20 cellular contexts compared by ENCODE assay signal in the genomic region with DNA sequence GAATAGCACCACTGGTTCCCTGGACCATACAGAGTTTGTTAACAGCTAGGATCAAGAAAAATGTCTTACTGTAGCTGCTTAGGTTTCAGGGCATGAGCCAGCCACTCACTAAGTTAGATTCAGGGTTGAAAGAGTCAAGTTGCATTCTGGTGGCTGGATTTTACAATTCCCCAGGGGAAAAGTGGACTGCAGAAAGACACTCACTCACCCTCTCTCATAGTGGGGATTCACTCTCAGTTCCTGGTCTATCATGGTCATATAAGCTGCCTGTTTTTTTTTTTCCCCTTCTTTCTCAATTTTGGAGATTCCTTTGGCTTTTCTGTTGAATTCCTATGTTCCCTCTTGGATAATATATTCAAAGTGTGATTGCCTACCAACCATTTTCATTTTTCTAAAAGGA.
"Had no signal": no experiment of that assay in that cellular context is flagged by ENCODE, and none has a peak within 500 bp of the region (broad histone marks: within the 10 kb centered on the region; RNA-seq: fewer than 3 reads in every experiment).

No MANE protein-coding gene starts in this region.

- H3K27me3 ChIP-seq: colonic mucosa, esophagus squamous epithelium, gastrocnemius medialis, sigmoid colon, spleen, testis, tibial artery had no signal

- H3K9me3 ChIP-seq: colonic mucosa, esophagus squamous epithelium, gastrocnemius medialis, lower lobe of right lung, prostate gland, sigmoid colon, testis had no signal

- H3K4me1 ChIP-seq: colonic mucosa, esophagus squamous epithelium, gastrocnemius medialis, lower lobe of right lung, prostate gland, sigmoid colon, spleen, testis, tibial artery had no signal

- H3K4me3 ChIP-seq: colonic mucosa, esophagus squamous epithelium, gastrocnemius medialis, lower lobe of right lung, prostate gland, sigmoid colon, skin epidermis, spleen, testis, tibial artery had no signal

- DNase-seq: colonic mucosa; effector CD8-positive, alpha-beta T cell; esophagus squamous epithelium; foreskin fibroblast; gastrocnemius medialis; head of caudate nucleus; left ventricle myocardium superior; lower lobe of right lung; naive thymus-derived CD8-positive, alpha-beta T cell; nephron progenitor cell; nucleus accumbens; sigmoid colon; spleen; stimulated activated CD4-positive, alpha-beta T cell treated with anti-CD3 and anti-CD28 coated beads, Interleukin-4, amount 100 ng/mL, for 4 hours; stimulated activated naive CD8-positive, alpha-beta T cell treated with anti-CD3 and anti-CD28 coated beads, Interleukin-15, Interleukin-2, amounts not matched to agents 100 U/mL and 50 U/mL, for 24 hours; substantia nigra; testis; tibial artery had no signal

- H3K27ac ChIP-seq: colonic mucosa, esophagus squamous epithelium, gastrocnemius medialis, lower lobe of right lung, prostate gland, sigmoid colon, skin epidermis, spleen, testis, tibial artery had no signal

- H3K36me3 ChIP-seq: colonic mucosa, esophagus squamous epithelium, gastrocnemius medialis, lower lobe of right lung, prostate gland, sigmoid colon, spleen, tibial artery had no signal
